1 cellular context compared by ENCODE assay signal in the genomic region with DNA sequence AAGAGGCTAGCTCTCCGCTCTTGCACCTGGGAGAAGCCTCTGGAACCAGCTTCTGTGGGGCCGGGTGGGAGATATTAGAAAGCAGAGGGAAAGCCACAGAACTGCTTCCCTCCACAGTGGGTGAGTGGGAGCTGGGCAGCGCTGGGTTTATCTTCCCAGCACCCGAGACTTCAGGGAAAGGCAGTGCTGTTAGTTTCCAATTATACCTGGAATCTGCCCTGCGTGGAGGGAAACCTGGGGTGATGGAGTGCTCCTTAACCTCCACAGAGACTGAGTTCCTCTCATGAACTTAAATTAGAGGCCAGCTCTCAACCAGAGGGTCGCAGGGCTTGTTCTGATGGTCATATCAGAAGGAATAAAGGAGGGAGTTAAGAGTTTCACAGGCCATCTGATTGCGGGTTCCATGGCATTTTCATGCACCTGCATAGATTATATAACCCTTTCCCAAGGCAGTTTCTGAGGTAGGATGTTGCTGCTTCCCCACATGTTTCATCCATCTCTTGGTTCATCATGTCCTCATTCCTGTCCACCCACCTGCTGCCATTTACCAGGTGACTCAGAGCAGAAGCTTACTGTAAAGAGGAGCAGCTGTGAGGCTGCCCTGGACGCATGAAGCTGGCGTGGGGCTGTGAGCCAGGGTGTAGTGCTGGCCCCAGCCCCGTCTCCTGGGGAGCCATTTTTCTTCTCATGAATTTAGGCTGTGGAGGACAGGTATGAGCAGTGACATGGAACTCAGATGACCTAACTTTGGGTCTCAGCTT.
TF ChIP-seq lines count a peak whose summit lies in the region.

No MANE protein-coding gene starts in this region.

TF ChIP-seq in SK-N-SH, 30 proteins besides CTCF, POLR2A, EP300 and RAD21 (continued from another document):
- TF ChIP-seq MXI1 (IDR thresholded peaks at IDR 0.05; ENCODE audit: low read depth, low read length) (no peak), TEAD4 (IDR thresholded peaks at IDR 0.05; ENCODE audit: borderline replicate concordance, insufficient read depth) (no peak), RFX5 (IDR thresholded peaks at IDR 0.05; ENCODE audit: low read length) (no peak), FOSL2 (IDR thresholded peaks at IDR 0.05; ENCODE audit: borderline replicate concordance, low read depth) (no peak), TAF1 (IDR thresholded peaks at IDR 0.05; ENCODE audit: borderline replicate concordance, low read depth, low read length) (no peak), ZBTB33 (IDR thresholded peaks at IDR 0.05; ENCODE audit: borderline replicate concordance, low read depth) (no peak), ELF1 (IDR thresholded peaks at IDR 0.05) (no peak), NFIC (IDR thresholded peaks at IDR 0.05; ENCODE audit: borderline replicate concordance) (no peak), RXRA (IDR thresholded peaks at IDR 0.05; ENCODE audit: borderline replicate concordance, low read depth) (no peak), MAX (IDR thresholded peaks at IDR 0.05; ENCODE audit: low read depth) (no peak), SMC3 (IDR thresholded peaks at IDR 0.05; ENCODE audit: low read depth, low read length) (no peak), FOXM1 (IDR thresholded peaks at IDR 0.05; ENCODE audit: low read depth) (no peak)
- TF ChIP-seq, protein P1, sequence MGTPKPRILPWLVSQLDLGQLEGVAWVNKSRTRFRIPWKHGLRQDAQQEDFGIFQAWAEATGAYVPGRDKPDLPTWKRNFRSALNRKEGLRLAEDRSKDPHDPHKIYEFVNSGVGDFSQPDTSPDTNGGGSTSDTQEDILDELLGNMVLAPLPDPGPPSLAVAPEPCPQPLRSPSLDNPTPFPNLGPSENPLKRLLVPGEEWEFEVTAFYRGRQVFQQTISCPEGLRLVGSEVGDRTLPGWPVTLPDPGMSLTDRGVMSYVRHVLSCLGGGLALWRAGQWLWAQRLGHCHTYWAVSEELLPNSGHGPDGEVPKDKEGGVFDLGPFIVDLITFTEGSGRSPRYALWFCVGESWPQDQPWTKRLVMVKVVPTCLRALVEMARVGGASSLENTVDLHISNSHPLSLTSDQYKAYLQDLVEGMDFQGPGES (IDR thresholded peaks at IDR 0.05; ENCODE audit: low read depth, low read length): no peak
- TF ChIP-seq, protein P2, sequence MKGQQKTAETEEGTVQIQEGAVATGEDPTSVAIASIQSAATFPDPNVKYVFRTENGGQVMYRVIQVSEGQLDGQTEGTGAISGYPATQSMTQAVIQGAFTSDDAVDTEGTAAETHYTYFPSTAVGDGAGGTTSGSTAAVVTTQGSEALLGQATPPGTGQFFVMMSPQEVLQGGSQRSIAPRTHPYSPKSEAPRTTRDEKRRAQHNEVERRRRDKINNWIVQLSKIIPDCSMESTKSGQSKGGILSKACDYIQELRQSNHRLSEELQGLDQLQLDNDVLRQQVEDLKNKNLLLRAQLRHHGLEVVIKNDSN (IDR thresholded peaks at IDR 0.05; ENCODE audit: borderline replicate concordance, low read depth): no peak
